Comparison of ENCODE assay signal across 14 cellular contexts in genomic region chr3:63899997-63900396, GRCh38. TPM values are rescaled to one million over a fixed set of nuclear protein-coding genes. Genes with fewer than 3 reads are reported as not detected.
"Had no signal": no experiment of that assay in that cellular context is flagged by ENCODE, and none has a peak within 500 bp of the region (broad histone marks: within the 10 kb centered on the region; RNA-seq: fewer than 3 reads in every experiment).

No MANE protein-coding gene starts in this region.

- H3K4me3 ChIP-seq: breast epithelium, tibial nerve had no signal

- H3K9me3 Mint-ChIP-seq: activated T-cell treated with anti-CD3 and anti-CD28 coated beads, Interleukin-2, amount 50 U/mL, for 4 hours had no signal

- H3K4me3 Mint-ChIP-seq: activated T-cell treated with anti-CD3 and anti-CD28 coated beads, Interleukin-2, amount 50 U/mL, for 4 hours had no signal

- H3K27me3 ChIP-seq: breast epithelium, tibial nerve had no signal

- H3K9me3 ChIP-seq: breast epithelium, tibial nerve had no signal

- H3K36me3 ChIP-seq: breast epithelium had no signal

- H3K27ac ChIP-seq: breast epithelium, parathyroid adenoma, tibial nerve had no signal

- DNase-seq: activated CD8-positive, alpha-beta memory T cell treated with anti-CD3 and anti-CD28 coated beads for 24 hours; activated naive CD4-positive, alpha-beta T cell treated with Interleukin-2 at 50 U/mL for 16 hours; activated T-cell treated with anti-CD3 and anti-CD28 coated beads, Interleukin-2, amount 50 U/mL, for 4 hours; aorta; retina had no signal

RNA-seq across cellular contexts. Expression of gene SCAANT1, which starts 12.2 kb away (rescaled TPM):
- total RNA-seq: activated T-cell treated with anti-CD3 and anti-CD28 coated beads, Interleukin-2, amount 50 U/mL, for 4 hours; aorta; breast epithelium; cerebellum; dermis microvascular lymphatic vessel endothelial cell; esophagus mucosa; fibroblast of villous mesenchyme; lower leg skin; skeletal muscle tissue; tibial nerve had no signal
- polyA plus RNA-seq: aorta had no signal
